ENCODE assay signal across 22 cellular contexts in genomic region chr9:126508928-126509327, GRCh38.
"Had no signal": no experiment of that assay in that cellular context is flagged by ENCODE, and none has a peak within 500 bp of the region (broad histone marks: within the 10 kb centered on the region; RNA-seq: fewer than 3 reads in every experiment).

No MANE protein-coding gene starts in this region.

- DNase-seq: activated CD4-positive, alpha-beta memory T cell treated with anti-CD3 and anti-CD28 coated beads, Interleukin-2, amount 10 ng/mL, durations not matched to agents 7 days and 5 days; activated CD4-positive, alpha-beta T cell treated with anti-CD3 and anti-CD28 coated beads, Interleukin-2, amount 10 ng/mL, durations not matched to agents 7 days and 5 days; activated CD4-positive, CD25-positive, alpha-beta regulatory T cell; activated T-cell treated with anti-CD3 and anti-CD28 coated beads for 4 hours; activated T-cell treated with anti-CD3 and anti-CD28 coated beads, Interleukin-2, amount 50 U/mL, for 48 hours; MG63; MV-4-11; NCI-H1092 treated with DMSO at 0.1 percent for 48 hours; NCI-H1417 treated with DMSO at 0.1 percent for 48 hours; NCI-H1694; NCI-H2029; NCI-H510A treated with DMSO at 0.1 percent for 48 hours; NCI-H69; NK-92 treated with Interleukin-12 subunit alpha and Interleukin-12 subunit beta, amount 100 ng/mL, for 24 hours; OCI-M1; RPMI8226 had no signal

- H3K27ac Mint-ChIP-seq: activated CD4-positive, alpha-beta memory T cell treated with anti-CD3 and anti-CD28 coated beads, Interleukin-2, amount 10 ng/mL, durations not matched to agents 7 days and 5 days; activated CD4-positive, alpha-beta T cell treated with anti-CD3 and anti-CD28 coated beads, Interleukin-2, amount 10 ng/mL, durations not matched to agents 7 days and 5 days; activated naive CD4-positive, alpha-beta T cell treated with anti-CD3 and anti-CD28 coated beads, Interleukin-2, amount 50 U/mL, for 24 hours; activated T-helper 17 cell treated with anti-CD3 and anti-CD28 coated beads, Interleukin-2, amount 50 U/mL, for 72 hours had no signal

- H3K4me1 Mint-ChIP-seq: activated CD4-positive, alpha-beta memory T cell treated with anti-CD3 and anti-CD28 coated beads, Interleukin-2, amount 10 ng/mL, durations not matched to agents 7 days and 5 days; activated CD4-positive, alpha-beta T cell treated with anti-CD3 and anti-CD28 coated beads, Interleukin-2, amount 10 ng/mL, durations not matched to agents 7 days and 5 days; activated naive CD4-positive, alpha-beta T cell treated with anti-CD3 and anti-CD28 coated beads, Interleukin-2, amount 50 U/mL, for 24 hours; activated T-helper 17 cell treated with anti-CD3 and anti-CD28 coated beads, Interleukin-2, amount 50 U/mL, for 72 hours had no signal

- H3K4me3 Mint-ChIP-seq: activated CD4-positive, alpha-beta memory T cell treated with anti-CD3 and anti-CD28 coated beads, Interleukin-2, amount 10 ng/mL, durations not matched to agents 7 days and 5 days; activated CD4-positive, alpha-beta T cell treated with anti-CD3 and anti-CD28 coated beads, Interleukin-2, amount 10 ng/mL, durations not matched to agents 7 days and 5 days; activated naive CD4-positive, alpha-beta T cell treated with anti-CD3 and anti-CD28 coated beads, Interleukin-2, amount 50 U/mL, for 24 hours; activated T-helper 17 cell treated with anti-CD3 and anti-CD28 coated beads, Interleukin-2, amount 50 U/mL, for 72 hours had no signal

- H3K36me3 Mint-ChIP-seq: activated naive CD4-positive, alpha-beta T cell treated with anti-CD3 and anti-CD28 coated beads, Interleukin-2, amount 50 U/mL, for 24 hours had no signal

- H3K27me3 ChIP-seq: MG63, SJCRH30 had no signal

- H3K27ac ChIP-seq: breast epithelium, SJCRH30, VCaP had no signal

- H3K9me3 Mint-ChIP-seq: activated CD4-positive, alpha-beta memory T cell treated with anti-CD3 and anti-CD28 coated beads, Interleukin-2, amount 10 ng/mL, durations not matched to agents 7 days and 5 days; activated CD4-positive, alpha-beta T cell treated with anti-CD3 and anti-CD28 coated beads, Interleukin-2, amount 10 ng/mL, durations not matched to agents 7 days and 5 days; activated naive CD4-positive, alpha-beta T cell treated with anti-CD3 and anti-CD28 coated beads, Interleukin-2, amount 50 U/mL, for 24 hours; activated T-helper 17 cell treated with anti-CD3 and anti-CD28 coated beads, Interleukin-2, amount 50 U/mL, for 72 hours had no signal

- H3K36me3 ChIP-seq: breast epithelium, MG63, SJCRH30 had no signal

- H3K9me3 ChIP-seq: breast epithelium, MG63, SJCRH30 had no signal

- ATAC-seq: activated T-helper 17 cell treated with anti-CD3 and anti-CD28 coated beads, Interleukin-2, amount 50 U/mL, for 72 hours; Panc1 had no signal

- H3K4me3 ChIP-seq: breast epithelium, MG63, SJCRH30 had no signal

- H3K4me1 ChIP-seq: breast epithelium had no signal
